8 cellular contexts compared by ENCODE assay signal in genomic region chr12:57899010-57899662, GRCh38. TPM values are rescaled to one million over a fixed set of nuclear protein-coding genes. Genes with fewer than 3 reads are reported as not detected.
DNase-seq lines count a peak whose midpoint lies in the region; ATAC-seq and TF ChIP-seq lines count a peak whose summit lies in the region.

No MANE protein-coding gene starts in this region.

- peak overlapping the region; percentile 55 for H2BK15ac ChIP-seq in mesenchymal stem cell (ENCODE audit: low read depth, poor library complexity, severe bottlenecking)

- H3K27me3 Mint-ChIP-seq in T-helper 2 cell treated with Interferon-gamma antibody and Interleukin-4, amounts not matched to agents 5 μg/mL and 100 μg/mL, for 36 hours (ENCODE audit: low read depth): peaks cover 2% of the 10 kb centered on the region
- H3K27me3 Mint-ChIP-seq in stimulated activated memory B cell treated with anti-CD40 and anti-IgM and Interleukin-4, amounts not matched to agents 10 μg/mL and 1 μg/mL and 100 μg/mL, for 72 hours: no peaks in the 10 kb centered on the region

- H3K18ac ChIP-seq in mesenchymal stem cell (ENCODE audit: low read depth in 1 of 2, low read length in 2 of 2): peak overlapping the region; percentile 30 to 50

- no peak overlapping the region for H2BK5ac ChIP-seq in mesenchymal stem cell (ENCODE audit: low read depth, low read length, poor library complexity, severe bottlenecking)

- H3K4me2 ChIP-seq in mesenchymal stem cell (ENCODE audit: low read length, poor library complexity, severe bottlenecking): no peak overlapping the region

- H3K9me3 ChIP-seq in mesenchymal stem cell (ENCODE audit: control insufficient read depth, low read length): no peaks in the 10 kb centered on the region

- peak overlapping the region; percentile 21 to 79 for H3K4ac ChIP-seq in mesenchymal stem cell (ENCODE audit: low read depth in 1 of 2, low read length in 2 of 2)

- no peak overlapping the region for H3K23ac ChIP-seq in mesenchymal stem cell (ENCODE audit: low read length in 2 of 2)

- H3K4me1 Mint-ChIP-seq in T-helper 2 cell treated with Interferon-gamma antibody and Interleukin-4, amounts not matched to agents 5 μg/mL and 100 μg/mL, for 36 hours (ENCODE audit: low read depth): peaks cover 47% of the 10 kb centered on the region
- peaks cover 44% of the 10 kb centered on the region for H3K4me1 Mint-ChIP-seq in stimulated activated memory B cell treated with anti-CD40 and anti-IgM and Interleukin-4, amounts not matched to agents 10 μg/mL and 1 μg/mL and 100 μg/mL, for 72 hours

- peaks cover 6% of the 10 kb centered on the region for H3K79me1 ChIP-seq in mesenchymal stem cell (replicated peaks; ENCODE audit: low read length, poor library complexity, severe bottlenecking)

- no peak overlapping the region for H3K27ac ChIP-seq in mesenchymal stem cell (ENCODE audit: low read length, poor library complexity, severe bottlenecking)

- H2AFZ ChIP-seq in mesenchymal stem cell (ENCODE audit: low read depth, low read length): no peak overlapping the region

- peak overlapping the region; percentile 80 for H3K9ac ChIP-seq in mesenchymal stem cell (ENCODE audit: low read length)

- peak overlapping the region; percentile 65 for H2BK120ac ChIP-seq in mesenchymal stem cell (ENCODE audit: low read depth, low read length)

- H3K27ac Mint-ChIP-seq in T-helper 2 cell treated with Interferon-gamma antibody and Interleukin-4, amounts not matched to agents 5 μg/mL and 100 μg/mL, for 36 hours: peak overlapping the region; percentile 98
- peak overlapping the region; percentile 91 for H3K27ac Mint-ChIP-seq in stimulated activated memory B cell treated with anti-CD40 and anti-IgM and Interleukin-4, amounts not matched to agents 10 μg/mL and 1 μg/mL and 100 μg/mL, for 72 hours

- peak overlapping the region; percentile 81 for H3K4me3 Mint-ChIP-seq in T-helper 2 cell treated with Interferon-gamma antibody and Interleukin-4, amounts not matched to agents 5 μg/mL and 100 μg/mL, for 36 hours
- H3K4me3 Mint-ChIP-seq in stimulated activated memory B cell treated with anti-CD40 and anti-IgM and Interleukin-4, amounts not matched to agents 10 μg/mL and 1 μg/mL and 100 μg/mL, for 72 hours: peak overlapping the region; percentile 72

- ATAC-seq in HG03175 (IDR thresholded peaks at IDR 0.05; ENCODE audit: unreplicated experiment) (peak; percentile 90), left lobe of liver (no peak)
- peak; percentile 93 for ATAC-seq in stimulated activated memory B cell treated with anti-CD40 and anti-IgM and Interleukin-4, amounts not matched to agents 10 μg/mL and 1 μg/mL and 100 μg/mL, for 72 hours

- H4K8ac ChIP-seq in mesenchymal stem cell (ENCODE audit: low read length): peak overlapping the region; percentile 29

- no peaks in the 10 kb centered on the region for H3K36me3 ChIP-seq in mesenchymal stem cell (ENCODE audit: control insufficient read depth in 1 of 2, insufficient read depth in 2 of 2, low read depth in 1 of 2, low read length in 2 of 2)

- no peaks in the 10 kb centered on the region for H3K36me3 Mint-ChIP-seq in T-helper 2 cell treated with Interferon-gamma antibody and Interleukin-4, amounts not matched to agents 5 μg/mL and 100 μg/mL, for 36 hours (ENCODE audit: low read depth)
- H3K36me3 Mint-ChIP-seq in stimulated activated memory B cell treated with anti-CD40 and anti-IgM and Interleukin-4, amounts not matched to agents 10 μg/mL and 1 μg/mL and 100 μg/mL, for 72 hours: no peaks in the 10 kb centered on the region

- no peaks in the 10 kb centered on the region for H3K9me3 Mint-ChIP-seq in T-helper 2 cell treated with Interferon-gamma antibody and Interleukin-4, amounts not matched to agents 5 μg/mL and 100 μg/mL, for 36 hours
- no peaks in the 10 kb centered on the region for H3K9me3 Mint-ChIP-seq in stimulated activated memory B cell treated with anti-CD40 and anti-IgM and Interleukin-4, amounts not matched to agents 10 μg/mL and 1 μg/mL and 100 μg/mL, for 72 hours

- no peak for TF ChIP-seq CTCF in astrocyte of the cerebellum (IDR thresholded peaks at IDR 0.05; ENCODE audit: low read depth, low read length, missing control alignments)

- in situ Hi-C loops in astrocyte of the cerebellum (cut with HindIII; ENCODE audit: low sequenced_read_pairs): no loop called here

- peak overlapping the region; percentile 57 to 99 for H2BK12ac ChIP-seq in mesenchymal stem cell (ENCODE audit: low read length in 2 of 2)

- H3K4me3 ChIP-seq in astrocyte of the cerebellum (ENCODE audit: low read depth, low read length): no peak overlapping the region
- no peak overlapping the region for H3K4me3 ChIP-seq in mesenchymal stem cell (ENCODE audit: insufficient read depth in 1 of 2, low read depth in 1 of 2, low read length in 2 of 2)

- peak overlapping the region; percentile 85 for H4K91ac ChIP-seq in mesenchymal stem cell (ENCODE audit: low read length)

- 91% methylated on average over 8 of the region's 10 CpGs for WGBS in mesenchymal stem cell

- DNase-seq in NCI-H1105 treated with DMSO at 0.1 percent for 48 hours (lab: John Stamatoyannopoulos, UW) (peak; percentile 26), NCI-H1105 (lab: John Stamatoyannopoulos, UW) (no peak), astrocyte of the cerebellum (ENCODE audit: low read depth) (peak; percentile 34), mesenchymal stem cell (peak; percentile 72), left lobe of liver (ENCODE audit: low spot score) (no peak)
- DNase-seq in T-helper 2 cell treated with Interferon-gamma antibody and Interleukin-4, amounts not matched to agents 5 μg/mL and 100 μg/mL, for 36 hours (ENCODE audit: low spot score): peak; percentile 81

- H3K14ac ChIP-seq in mesenchymal stem cell (ENCODE audit: low read length in 2 of 2): no peak overlapping the region

- peak overlapping the region; percentile 7 for H2AK5ac ChIP-seq in mesenchymal stem cell (ENCODE audit: low read length, severe bottlenecking)

- no peaks in the 10 kb centered on the region for H3K27me3 ChIP-seq in mesenchymal stem cell (ENCODE audit: control insufficient read depth in 1 of 2, insufficient read depth in 1 of 2, low read length in 2 of 2)

- H3K4me1 ChIP-seq in mesenchymal stem cell (ENCODE audit: control insufficient read depth, insufficient read depth, low read depth, low read length): peaks cover 27% of the 10 kb centered on the region

RNA-seq across cellular contexts. Expression of gene ATP23, which starts 42.2 kb away (rescaled TPM):
- 6.5 TPM for polyA plus RNA-seq in mesenchymal stem cell (2013, experiment 1 of 2)
- polyA plus RNA-seq in mesenchymal stem cell (2013, experiment 2 of 2): 5.7 TPM
- 4.0 TPM for total RNA-seq in left lobe of liver

RNA-seq across cellular contexts. Expression of gene CTDSP2, which starts 52.6 kb away (rescaled TPM):
- polyA plus RNA-seq in mesenchymal stem cell (2013, experiment 1 of 2): 136 TPM
- 129 TPM for polyA plus RNA-seq in mesenchymal stem cell (2013, experiment 2 of 2)
- total RNA-seq in left lobe of liver: 86.3 TPM

Comparison
In these comparisons a context has a peak if more than half of its experiments do, and no peak if none do; other contexts are left out.
1. DNase-seq: peak in NCI-H1105 treated with DMSO at 0.1 percent for 48 hours (single experiment), T-helper 2 cell treated with Interferon-gamma antibody and Interleukin-4, amounts not matched to agents 5 μg/mL and 100 μg/mL, for 36 hours (single experiment), astrocyte of the cerebellum (single experiment) and mesenchymal stem cell (single experiment); none in NCI-H1105 (single experiment) and left lobe of liver (single experiment).